1 cellular context compared by ENCODE assay signal in genomic region chr9:16688814-16689213, GRCh38.
TF ChIP-seq lines count a peak whose summit lies in the region.

No MANE protein-coding gene starts in this region.

TF ChIP-seq in GM23338, 12 proteins besides CTCF, POLR2A, EP300 and RAD21 (continued from another document):
- TF ChIP-seq, protein P1, sequence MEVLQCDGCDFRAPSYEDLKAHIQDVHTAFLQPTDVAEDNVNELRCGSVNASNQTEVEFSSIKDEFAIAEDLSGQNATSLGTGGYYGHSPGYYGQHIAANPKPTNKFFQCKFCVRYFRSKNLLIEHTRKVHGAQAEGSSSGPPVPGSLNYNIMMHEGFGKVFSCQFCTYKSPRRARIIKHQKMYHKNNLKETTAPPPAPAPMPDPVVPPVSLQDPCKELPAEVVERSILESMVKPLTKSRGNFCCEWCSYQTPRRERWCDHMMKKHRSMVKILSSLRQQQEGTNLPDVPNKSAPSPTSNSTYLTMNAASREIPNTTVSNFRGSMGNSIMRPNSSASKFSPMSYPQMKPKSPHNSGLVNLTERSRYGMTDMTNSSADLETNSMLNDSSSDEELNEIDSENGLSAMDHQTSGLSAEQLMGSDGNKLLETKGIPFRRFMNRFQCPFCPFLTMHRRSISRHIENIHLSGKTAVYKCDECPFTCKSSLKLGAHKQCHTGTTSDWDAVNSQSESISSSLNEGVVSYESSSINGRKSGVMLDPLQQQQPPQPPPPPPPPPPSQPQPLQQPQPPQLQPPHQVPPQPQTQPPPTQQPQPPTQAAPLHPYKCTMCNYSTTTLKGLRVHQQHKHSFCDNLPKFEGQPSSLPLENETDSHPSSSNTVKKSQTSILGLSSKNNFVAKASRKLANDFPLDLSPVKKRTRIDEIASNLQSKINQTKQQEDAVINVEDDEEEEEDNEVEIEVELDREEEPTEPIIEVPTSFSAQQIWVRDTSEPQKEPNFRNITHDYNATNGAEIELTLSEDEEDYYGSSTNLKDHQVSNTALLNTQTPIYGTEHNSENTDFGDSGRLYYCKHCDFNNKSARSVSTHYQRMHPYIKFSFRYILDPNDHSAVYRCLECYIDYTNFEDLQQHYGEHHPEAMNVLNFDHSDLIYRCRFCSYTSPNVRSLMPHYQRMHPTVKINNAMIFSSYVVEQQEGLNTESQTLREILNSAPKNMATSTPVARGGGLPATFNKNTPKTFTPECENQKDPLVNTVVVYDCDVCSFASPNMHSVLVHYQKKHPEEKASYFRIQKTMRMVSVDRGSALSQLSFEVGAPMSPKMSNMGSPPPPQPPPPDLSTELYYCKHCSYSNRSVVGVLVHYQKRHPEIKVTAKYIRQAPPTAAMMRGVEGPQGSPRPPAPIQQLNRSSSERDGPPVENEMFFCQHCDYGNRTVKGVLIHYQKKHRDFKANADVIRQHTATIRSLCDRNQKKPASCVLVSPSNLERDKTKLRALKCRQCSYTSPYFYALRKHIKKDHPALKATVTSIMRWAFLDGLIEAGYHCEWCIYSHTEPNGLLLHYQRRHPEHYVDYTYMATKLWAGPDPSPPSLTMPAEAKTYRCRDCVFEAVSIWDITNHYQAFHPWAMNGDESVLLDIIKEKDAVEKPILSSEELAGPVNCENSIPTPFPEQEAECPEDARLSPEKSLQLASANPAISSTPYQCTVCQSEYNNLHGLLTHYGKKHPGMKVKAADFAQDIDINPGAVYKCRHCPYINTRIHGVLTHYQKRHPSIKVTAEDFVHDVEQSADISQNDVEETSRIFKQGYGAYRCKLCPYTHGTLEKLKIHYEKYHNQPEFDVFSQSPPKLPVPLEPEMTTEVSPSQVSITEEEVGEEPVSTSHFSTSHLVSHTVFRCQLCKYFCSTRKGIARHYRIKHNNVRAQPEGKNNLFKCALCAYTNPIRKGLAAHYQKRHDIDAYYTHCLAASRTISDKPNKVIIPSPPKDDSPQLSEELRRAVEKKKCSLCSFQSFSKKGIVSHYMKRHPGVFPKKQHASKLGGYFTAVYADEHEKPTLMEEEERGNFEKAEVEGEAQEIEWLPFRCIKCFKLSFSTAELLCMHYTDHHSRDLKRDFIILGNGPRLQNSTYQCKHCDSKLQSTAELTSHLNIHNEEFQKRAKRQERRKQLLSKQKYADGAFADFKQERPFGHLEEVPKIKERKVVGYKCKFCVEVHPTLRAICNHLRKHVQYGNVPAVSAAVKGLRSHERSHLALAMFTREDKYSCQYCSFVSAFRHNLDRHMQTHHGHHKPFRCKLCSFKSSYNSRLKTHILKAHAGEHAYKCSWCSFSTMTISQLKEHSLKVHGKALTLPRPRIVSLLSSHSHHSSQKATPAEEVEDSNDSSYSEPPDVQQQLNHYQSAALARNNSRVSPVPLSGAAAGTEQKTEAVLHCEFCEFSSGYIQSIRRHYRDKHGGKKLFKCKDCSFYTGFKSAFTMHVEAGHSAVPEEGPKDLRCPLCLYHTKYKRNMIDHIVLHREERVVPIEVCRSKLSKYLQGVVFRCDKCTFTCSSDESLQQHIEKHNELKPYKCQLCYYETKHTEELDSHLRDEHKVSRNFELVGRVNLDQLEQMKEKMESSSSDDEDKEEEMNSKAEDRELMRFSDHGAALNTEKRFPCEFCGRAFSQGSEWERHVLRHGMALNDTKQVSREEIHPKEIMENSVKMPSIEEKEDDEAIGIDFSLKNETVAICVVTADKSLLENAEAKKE (CRISPR knock-in tag; IDR thresholded peaks at IDR 0.05), result no peak
- TF ChIP-seq POLR2AphosphoS5 (IDR thresholded peaks at IDR 0.05; ENCODE audit: low read depth) (no peak), JUNB (IDR thresholded peaks at IDR 0.05; ENCODE audit: unreplicated experiment) (no peak), NANOG (IDR thresholded peaks at IDR 0.05; ENCODE audit: borderline replicate concordance) (no peak), ETS1 (IDR thresholded peaks at IDR 0.05) (no peak)
- TF ChIP-seq, protein P2, sequence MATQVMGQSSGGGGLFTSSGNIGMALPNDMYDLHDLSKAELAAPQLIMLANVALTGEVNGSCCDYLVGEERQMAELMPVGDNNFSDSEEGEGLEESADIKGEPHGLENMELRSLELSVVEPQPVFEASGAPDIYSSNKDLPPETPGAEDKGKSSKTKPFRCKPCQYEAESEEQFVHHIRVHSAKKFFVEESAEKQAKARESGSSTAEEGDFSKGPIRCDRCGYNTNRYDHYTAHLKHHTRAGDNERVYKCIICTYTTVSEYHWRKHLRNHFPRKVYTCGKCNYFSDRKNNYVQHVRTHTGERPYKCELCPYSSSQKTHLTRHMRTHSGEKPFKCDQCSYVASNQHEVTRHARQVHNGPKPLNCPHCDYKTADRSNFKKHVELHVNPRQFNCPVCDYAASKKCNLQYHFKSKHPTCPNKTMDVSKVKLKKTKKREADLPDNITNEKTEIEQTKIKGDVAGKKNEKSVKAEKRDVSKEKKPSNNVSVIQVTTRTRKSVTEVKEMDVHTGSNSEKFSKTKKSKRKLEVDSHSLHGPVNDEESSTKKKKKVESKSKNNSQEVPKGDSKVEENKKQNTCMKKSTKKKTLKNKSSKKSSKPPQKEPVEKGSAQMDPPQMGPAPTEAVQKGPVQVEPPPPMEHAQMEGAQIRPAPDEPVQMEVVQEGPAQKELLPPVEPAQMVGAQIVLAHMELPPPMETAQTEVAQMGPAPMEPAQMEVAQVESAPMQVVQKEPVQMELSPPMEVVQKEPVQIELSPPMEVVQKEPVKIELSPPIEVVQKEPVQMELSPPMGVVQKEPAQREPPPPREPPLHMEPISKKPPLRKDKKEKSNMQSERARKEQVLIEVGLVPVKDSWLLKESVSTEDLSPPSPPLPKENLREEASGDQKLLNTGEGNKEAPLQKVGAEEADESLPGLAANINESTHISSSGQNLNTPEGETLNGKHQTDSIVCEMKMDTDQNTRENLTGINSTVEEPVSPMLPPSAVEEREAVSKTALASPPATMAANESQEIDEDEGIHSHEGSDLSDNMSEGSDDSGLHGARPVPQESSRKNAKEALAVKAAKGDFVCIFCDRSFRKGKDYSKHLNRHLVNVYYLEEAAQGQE (IDR thresholded peaks at IDR 0.05; ENCODE audit: unreplicated experiment), result no peak
